19 cellular contexts compared by ENCODE assay signal in genomic region chr9:124741149-124741548, GRCh38. TPM values are rescaled to one million over a fixed set of nuclear protein-coding genes. Genes with fewer than 3 reads are reported as not detected.
A peak's percentile ranks its signal among the peaks of the same experiment; 100 is the strongest.
DNase-seq lines count a peak whose midpoint lies in the region; ATAC-seq, FAIRE-seq and TF ChIP-seq lines count a peak whose summit lies in the region.
"Had no signal": no experiment of that assay in that cellular context is flagged by ENCODE, and none has a peak within 500 bp of the region (broad histone marks: within the 10 kb centered on the region; RNA-seq: fewer than 3 reads in every experiment).

No MANE protein-coding gene starts in this region.

- no peaks in the 10 kb centered on the region for H3K36me3 ChIP-seq in CD8-positive, alpha-beta memory T cell (ENCODE audit: insufficient read depth, low read length)

- no peak for ATAC-seq in A549
- ATAC-seq in GM21717 (IDR thresholded peaks at IDR 0.05; ENCODE audit: unreplicated experiment) = no peak
- ATAC-seq: HCT116 had no signal

- no peak overlapping the region for H3K4me3 ChIP-seq in A549
- H3K4me3 ChIP-seq in CD8-positive, alpha-beta memory T cell (ENCODE audit: low read length) = no peak overlapping the region

- TF ChIP-seq RAD21 in A549 (conservative IDR thresholded peaks at IDR 0.05 in 1 of 2, IDR thresholded peaks at IDR 0.05 in 1 of 2) = no peak

- no peak for TF ChIP-seq POLR2A in A549 (IDR thresholded peaks at IDR 0.05; ENCODE audit: low read length)

- no peaks in the 10 kb centered on the region for H3K4me1 Mint-ChIP-seq in CD8-positive, alpha-beta memory T cell
- peaks cover 37% of the 10 kb centered on the region for H3K4me1 Mint-ChIP-seq in dendritic cell treated with granulocyte-macrophage colony-stimulating factor and Interleukin-4, amounts not matched to agents 40 ng/mL and 50 ng/mL, for 4 days (ENCODE audit: low read depth)

- no peak for FAIRE-seq in A549 (lab: Jason Lieb, UNC)
- FAIRE-seq: A204.1 had no signal

- TF ChIP-seq EP300 in A549 (IDR thresholded peaks at IDR 0.05) = no peak

- POLR2A ChIA-PET in A549 (lab: Yijun Ruan, JAX) = no interaction called here
- POLR2A ChIA-PET in CD8-positive, alpha-beta memory T cell (lab: Charles Lee) = no interaction called here

- H3K27me3 Mint-ChIP-seq in CD8-positive, alpha-beta memory T cell = peaks cover 2 to 24% of the 10 kb centered on the region in 2 donors
- no peaks in the 10 kb centered on the region for H3K27me3 Mint-ChIP-seq in dendritic cell treated with granulocyte-macrophage colony-stimulating factor and Interleukin-4, amounts not matched to agents 40 ng/mL and 50 ng/mL, for 4 days
- H3K27me3 Mint-ChIP-seq: IgD-negative memory B cell had no signal

- TF ChIP-seq CTCF in A549 (IDR thresholded peaks at IDR 0.05) = no peak

- CTCF ChIA-PET in A549 (lab: Yijun Ruan, JAX) = interaction anchor here (1.0 to 1.4 kb wide), 2 partner anchors 17 to 25 kb away, joined by 3 to 4 read pairs; no protein-coding TSS in a partner anchor
- CTCF ChIA-PET in CD8-positive, alpha-beta memory T cell (lab: Charles Lee) = no interaction called here

- peaks cover 8% of the 10 kb centered on the region; the same call in 2 of the 3 replicates for H3K4me1 ChIP-seq in A549
- no peaks in the 10 kb centered on the region for H3K4me1 ChIP-seq in CD8-positive, alpha-beta memory T cell (ENCODE audit: insufficient read depth, low read length)

- 90% methylated on average over 4 of the region's 4 CpGs for WGBS in A549 (ENCODE audit: missing lambda C conversion rate)

- intact Hi-C loops in dendritic cell treated with granulocyte-macrophage colony-stimulating factor and Interleukin-4, amounts not matched to agents 40 ng/mL and 50 ng/mL, for 4 days (cut with micrococcal nuclease) = no loop called here

- DNase-seq in A549 (ENCODE audit: low read depth in 1 of 2, low spot score in 1 of 2) (no peak), NCI-H526 treated with DMSO at 0.1 percent for 48 hours (lab: John Stamatoyannopoulos, UW) (peak; percentile 6)
- DNase-seq in CD8-positive, alpha-beta memory T cell = no peak
- DNase-seq in activated CD4-positive, alpha-beta T cell treated with anti-CD3 and anti-CD28 coated beads for 48 hours = no peak
- DNase-seq: AML-193; CD4-positive, alpha-beta T cell; DMS153; DMS79; GDM1; GOT3; H7; HFFc6 had no signal

- H3K4me2 ChIP-seq in A549 = no peak overlapping the region

- no peaks in the 10 kb centered on the region for H3K9me3 Mint-ChIP-seq in CD8-positive, alpha-beta memory T cell
- no peaks in the 10 kb centered on the region for H3K9me3 Mint-ChIP-seq in dendritic cell treated with granulocyte-macrophage colony-stimulating factor and Interleukin-4, amounts not matched to agents 40 ng/mL and 50 ng/mL, for 4 days
- H3K9me3 Mint-ChIP-seq: CD4-positive, alpha-beta T cell; HFFc6; IgD-negative memory B cell had no signal

- H3K4me3 Mint-ChIP-seq in CD8-positive, alpha-beta memory T cell = no peak overlapping the region
- no peak overlapping the region for H3K4me3 Mint-ChIP-seq in dendritic cell treated with granulocyte-macrophage colony-stimulating factor and Interleukin-4, amounts not matched to agents 40 ng/mL and 50 ng/mL, for 4 days
- H3K4me3 Mint-ChIP-seq: CD4-positive, alpha-beta T cell; HFFc6; IgD-negative memory B cell had no signal

- no peaks in the 10 kb centered on the region for H3K9me3 ChIP-seq in A549
- no peaks in the 10 kb centered on the region for H3K9me3 ChIP-seq in CD8-positive, alpha-beta memory T cell (ENCODE audit: low read length)

- H3K36me3 Mint-ChIP-seq in CD8-positive, alpha-beta memory T cell = no peaks in the 10 kb centered on the region
- H3K36me3 Mint-ChIP-seq in dendritic cell treated with granulocyte-macrophage colony-stimulating factor and Interleukin-4, amounts not matched to agents 40 ng/mL and 50 ng/mL, for 4 days (ENCODE audit: low read depth) = no peaks in the 10 kb centered on the region
- H3K36me3 Mint-ChIP-seq: IgD-negative memory B cell had no signal

- no peak overlapping the region for H3K27ac Mint-ChIP-seq in CD8-positive, alpha-beta memory T cell
- H3K27ac Mint-ChIP-seq in dendritic cell treated with granulocyte-macrophage colony-stimulating factor and Interleukin-4, amounts not matched to agents 40 ng/mL and 50 ng/mL, for 4 days = peak overlapping the region; percentile 44
- H3K27ac Mint-ChIP-seq: CD4-positive, alpha-beta T cell; HFFc6; IgD-negative memory B cell had no signal

- H3K27me3 ChIP-seq in CD8-positive, alpha-beta memory T cell (ENCODE audit: insufficient read depth, low read length, poor library complexity, severe bottlenecking) = no peaks in the 10 kb centered on the region

- no peak overlapping the region for H3K27ac ChIP-seq in A549
- H3K27ac ChIP-seq in CD8-positive, alpha-beta memory T cell (ENCODE audit: low read depth, low read length) = peak overlapping the region; percentile 25
- H3K27ac ChIP-seq: C4-2B, HL-60 had no signal

TF ChIP-seq in A549, 52 proteins besides CTCF, POLR2A, EP300 and RAD21:
- no peak for TF ChIP-seq BCL3 (IDR thresholded peaks at IDR 0.05)
- TF ChIP-seq MAFK (IDR thresholded peaks at IDR 0.05; ENCODE audit: partially characterized antibody) = peak; percentile 74
TF ChIP-seq in A549: peak in this region for 1.

RNA-seq across cellular contexts. Expression of gene NR6A1, which starts 30.0 kb away (rescaled TPM):
- 3.3 and 4.1 TPM in 2 replicates for polyA plus RNA-seq in A549 (2011; rRNA removed)
- polyA plus RNA-seq in A549 (2012; cell fraction: cytosol; rRNA removed) = 1.1 and 1.3 TPM in 2 replicates
- polyA plus RNA-seq in A549 (2012; cell fraction: nucleus; rRNA removed) = 4.7 and 6.2 TPM in 2 replicates
- polyA plus RNA-seq in A549 (2017; fragmentation: RNase III; extraction: RNeasy Plus Mini Kit Qiagen cat#74134 plus additional on column Dnase treatment) = 1.7 to 1.8 TPM (median 1.7 TPM) in 3 replicates
- polyA minus RNA-seq in A549 (2011; rRNA and poly(A)+ RNA removed) = 9.3 and 15.1 TPM in 2 replicates
- 1 to 10 TPM; 2.4 to 3.0 TPM for total RNA-seq in CD8-positive, alpha-beta memory T cell
- polyA plus RNA-seq in CD8-positive, alpha-beta memory T cell = not detected
- total RNA-seq: CD4-positive, alpha-beta T cell had no signal

RNA-seq across cellular contexts. Expression of gene OLFML2A, which starts 35.8 kb away (rescaled TPM):
- 8.2 and 11.8 TPM in 2 replicates for polyA plus RNA-seq in A549 (2011; rRNA removed)
- 6.8 and 12.1 TPM in 2 replicates for polyA plus RNA-seq in A549 (2012; cell fraction: cytosol; rRNA removed)
- 14.9 and 16.6 TPM in 2 replicates for polyA plus RNA-seq in A549 (2012; cell fraction: nucleus; rRNA removed)
- polyA plus RNA-seq in A549 (2017; fragmentation: RNase III; extraction: RNeasy Plus Mini Kit Qiagen cat#74134 plus additional on column Dnase treatment) = 11.3 to 16.2 TPM (median 14.5 TPM) in 3 replicates
- polyA minus RNA-seq in A549 (2011; rRNA and poly(A)+ RNA removed) = 10.8 and 11.7 TPM in 2 replicates
- not detected for total RNA-seq in CD8-positive, alpha-beta memory T cell
- not detected for polyA plus RNA-seq in CD8-positive, alpha-beta memory T cell
- total RNA-seq: CD4-positive, alpha-beta T cell had no signal
